8 cellular contexts compared by ENCODE assay signal in genomic region chr3:196317399-196317701, GRCh38. TPM values are rescaled to one million over a fixed set of nuclear protein-coding genes. Genes with fewer than 3 reads are reported as not detected.
DNase-seq lines count a peak whose midpoint lies in the region; ATAC-seq, FAIRE-seq and TF ChIP-seq lines count a peak whose summit lies in the region.
"Not testable (repeated sequence)": the region's sequence is repeated elsewhere in the genome, so short reads cannot be mapped to it uniquely, and the experiment has no call there.

No MANE protein-coding gene starts in this region.

- H3K9me3 Mint-ChIP-seq in CD4-positive, alpha-beta T cell; activated naive CD8-positive, alpha-beta T cell (ENCODE audit: low read depth); endothelial cell (ENCODE audit: unreplicated experiment); osteocyte (ENCODE audit: unreplicated experiment): not testable (repeated sequence)

- H4K20me1 ChIP-seq in keratinocyte (ENCODE audit: control insufficient read depth, extremely low read depth, insufficient read depth, low read length) = not testable (repeated sequence)

- peak overlapping the region; percentile 97 for H3K4me3 Mint-ChIP-seq in CD4-positive, alpha-beta T cell
- H3K4me3 Mint-ChIP-seq in activated naive CD8-positive, alpha-beta T cell = peak overlapping the region; percentile 92
- H3K4me3 Mint-ChIP-seq in endothelial cell (ENCODE audit: unreplicated experiment) = peak overlapping the region; percentile 93
- H3K4me3 Mint-ChIP-seq in osteocyte (ENCODE audit: unreplicated experiment) = peak overlapping the region; percentile 91

- not testable (repeated sequence) for TF ChIP-seq CTCF in CD4-positive, alpha-beta T cell (IDR thresholded peaks at IDR 0.05); RWPE2 (IDR thresholded peaks at IDR 0.05; ENCODE audit: poor library complexity, severe bottlenecking); endothelial cell (IDR thresholded peaks at IDR 0.05; ENCODE audit: unreplicated experiment); keratinocyte (optimal IDR thresholded peaks at IDR 0.05 in 1 of 3, IDR thresholded peaks at IDR 0.05 in 1 of 3, conservative IDR thresholded peaks at IDR 0.05 in 1 of 3; ENCODE audit: extremely low read depth in 1 of 3, insufficient read depth in 2 of 3, low read length in 3 of 3); osteocyte (IDR thresholded peaks at IDR 0.05)

- peaks cover 16% of the 10 kb centered on the region for H3K36me3 ChIP-seq in RWPE2 (ENCODE audit: low read depth)
- H3K36me3 ChIP-seq in keratinocyte (ENCODE audit: control insufficient read depth in 2 of 2, extremely low read depth in 1 of 2, insufficient read depth in 2 of 2, low read length in 2 of 2) = not testable (repeated sequence)

- FAIRE-seq in keratinocyte (lab: Jason Lieb, UNC) = not testable (repeated sequence)

- H3K27ac ChIP-seq in CD4-positive, alpha-beta T cell (ENCODE audit: low read depth, low read length) = peak overlapping the region; percentile 83
- H3K27ac ChIP-seq in RWPE2 (ENCODE audit: poor library complexity, severe bottlenecking) (peak overlapping the region; percentile 80), keratinocyte (ENCODE audit: control insufficient read depth, insufficient read depth, low read length) (peak overlapping the region; percentile 88), temporal lobe (ENCODE audit: low read depth, low read length) (peak overlapping the region; percentile 74)

- not testable (repeated sequence) for H3K9me1 ChIP-seq in keratinocyte (ENCODE audit: control insufficient read depth, extremely low read depth, insufficient read depth, low read length)

- not testable (repeated sequence) for H3K27me3 Mint-ChIP-seq in CD4-positive, alpha-beta T cell; activated naive CD8-positive, alpha-beta T cell; endothelial cell (ENCODE audit: unreplicated experiment); osteocyte (ENCODE audit: unreplicated experiment)

- peak overlapping the region; percentile 62 for H3K4me2 ChIP-seq in keratinocyte (ENCODE audit: control insufficient read depth, extremely low read depth, insufficient read depth, low read depth, low read length)

- not testable (repeated sequence) for H3K9me3 ChIP-seq in CD4-positive, alpha-beta T cell (ENCODE audit: control insufficient read depth, low read length); RWPE2 (ENCODE audit: severe bottlenecking); keratinocyte (ENCODE audit: control insufficient read depth, low read depth, low read length)

- dilution Hi-C loops in keratinocyte (cut with MboI; ENCODE audit: extremely low pct_ligation_motif_present, low sequenced_read_pairs) = not testable (repeated sequence)

- CTCF ChIA-PET in CD4-positive, alpha-beta T cell (lab: Charles Lee) = interaction anchor here (1.0 to 1.5 kb wide), 3 partner anchors 24 to 212 kb away, joined by 3 to 6 read pairs (median 5); no protein-coding TSS in a partner anchor

- peaks cover 19% of the 10 kb centered on the region for H3K4me1 ChIP-seq in RWPE2 (ENCODE audit: insufficient read depth, poor library complexity, severe bottlenecking)
- peaks cover 31% of the 10 kb centered on the region for H3K4me1 ChIP-seq in keratinocyte (ENCODE audit: control insufficient read depth, extremely low read depth, insufficient read depth, low read length)

- POLR2A ChIA-PET in CD4-positive, alpha-beta T cell (lab: Charles Lee) = interaction anchor here (0.7 to 2.5 kb wide), 15 partner anchors 9 to 686 kb away, joined by 3 to 20 read pairs (median 4); partner anchors contain the start of genes FBXO45, NCBP2, PAK2 and RNF168

- H3K9ac ChIP-seq in keratinocyte (ENCODE audit: control insufficient read depth, extremely low read depth, insufficient read depth, low read length) = peak overlapping the region; percentile 92

- intact Hi-C loops in CD4-positive, alpha-beta T cell (cut with DNase I, micrococcal nuclease) = loop anchor here in 1 of 2 experiments (5.0 kb wide), 1 partner anchor 35 kb away; no protein-coding TSS in a partner anchor

- H3K27me3 ChIP-seq in CD4-positive, alpha-beta T cell (ENCODE audit: control insufficient read depth, insufficient read depth, low read length); RWPE2 (ENCODE audit: insufficient read depth, poor library complexity, severe bottlenecking); keratinocyte (ENCODE audit: control insufficient read depth, extremely low read depth, insufficient read depth, low read length): not testable (repeated sequence)

- peak overlapping the region; percentile 80 for H2AFZ ChIP-seq in keratinocyte (ENCODE audit: control insufficient read depth, low read length)

- DNase-seq in CD4-positive, alpha-beta T cell = peak in 2 of 10 experiments; percentile 39 to 55
- not testable (repeated sequence) for DNase-seq in RWPE2 (ENCODE audit: low spot score); keratinocyte (ENCODE audit: low read depth, low spot score); osteocyte (ENCODE audit: extremely low spot score, unreplicated experiment)
- DNase-seq in endothelial cell (ENCODE audit: low spot score) = peak; percentile 36

- not testable (repeated sequence) for H3K36me3 Mint-ChIP-seq in CD4-positive, alpha-beta T cell (ENCODE audit: low read depth); activated naive CD8-positive, alpha-beta T cell; endothelial cell (ENCODE audit: low read depth, unreplicated experiment); osteocyte (ENCODE audit: unreplicated experiment)

- peak overlapping the region; percentile 84 for H3K4me3 ChIP-seq in RWPE2 (ENCODE audit: severe bottlenecking)
- peak overlapping the region; percentile 79 to 84 (median 82) for H3K4me3 ChIP-seq in keratinocyte (ENCODE audit: control insufficient read depth in 2 of 3, extremely low read depth in 1 of 3, insufficient read depth in 2 of 3, low read depth in 1 of 3, low read length in 3 of 3)

- ATAC-seq in CD4-positive, alpha-beta T cell (ENCODE audit: poor library complexity) = peak; percentile 1
- ATAC-seq in HG02938 (IDR thresholded peaks at IDR 0.05; ENCODE audit: unreplicated experiment) = peak; percentile 19
- ATAC-seq in RWPE2 (ENCODE audit: low read depth) = not testable (repeated sequence)

- not testable (repeated sequence) for H3K4me1 Mint-ChIP-seq in CD4-positive, alpha-beta T cell (ENCODE audit: low read depth); activated naive CD8-positive, alpha-beta T cell (ENCODE audit: low read depth); osteocyte (ENCODE audit: unreplicated experiment)
- peaks cover 13% of the 10 kb centered on the region for H3K4me1 Mint-ChIP-seq in endothelial cell (ENCODE audit: unreplicated experiment)

- H3K79me2 ChIP-seq in keratinocyte (ENCODE audit: control insufficient read depth, insufficient read depth, low read length) = not testable (repeated sequence)

- peak overlapping the region; percentile 96 for H3K27ac Mint-ChIP-seq in CD4-positive, alpha-beta T cell
- peak overlapping the region; percentile 64 for H3K27ac Mint-ChIP-seq in activated naive CD8-positive, alpha-beta T cell
- H3K27ac Mint-ChIP-seq in endothelial cell (ENCODE audit: unreplicated experiment) = peak overlapping the region; percentile 77
- peak overlapping the region; percentile 97 for H3K27ac Mint-ChIP-seq in osteocyte (ENCODE audit: unreplicated experiment)

RNA-seq across cellular contexts. Expression of gene DYNLT2B, which starts 0.7 kb away (rescaled TPM):
- 1 to 10 TPM; 4.5 to 4.6 TPM for total RNA-seq in CD4-positive, alpha-beta T cell
- total RNA-seq in endothelial cell (ENCODE audit: unreplicated experiment) = 19.0 TPM
- 24.5 to 40.0 TPM (median 31.1 TPM) in 3 replicates for polyA plus RNA-seq in keratinocyte
- polyA plus RNA-seq in keratinocyte (2011; ENCODE audit: low read depth) = 31.4 TPM
- polyA plus RNA-seq in keratinocyte (2011; cell fraction: cytosol; rRNA removed) = 29.7 and 35.9 TPM in 2 replicates
- 16.5 and 18.7 TPM in 2 replicates for polyA plus RNA-seq in keratinocyte (2011; cell fraction: nucleus; rRNA removed)
- 33.9 and 43.1 TPM in 2 replicates for polyA plus RNA-seq in keratinocyte (2012; ENCODE audit: low replicate concordance)
- polyA minus RNA-seq in keratinocyte = 1.9 to 4.8 TPM (median 3.3 TPM) in 3 replicates
- polyA minus RNA-seq in keratinocyte (2011; cell fraction: cytosol; rRNA and poly(A)+ RNA removed) = 10.6 TPM
- 3.7 and 6.6 TPM in 2 replicates for polyA minus RNA-seq in keratinocyte (2011; cell fraction: nucleus; rRNA and poly(A)+ RNA removed)
- 19.5 and 20.9 TPM in 2 replicates for total RNA-seq in osteocyte
- 8.6 TPM for total RNA-seq in temporal lobe

RNA-seq across cellular contexts. Expression of gene TM4SF19, which starts 20.8 kb away (rescaled TPM):
- not detected for total RNA-seq in CD4-positive, alpha-beta T cell
- total RNA-seq in endothelial cell (ENCODE audit: unreplicated experiment) (not detected), osteocyte (not detected in 2 replicates), temporal lobe (not detected)
- 2.3 to 4.0 TPM (median 3.7 TPM) in 3 replicates for polyA plus RNA-seq in keratinocyte
- polyA plus RNA-seq in keratinocyte (2011; ENCODE audit: low read depth) = 2.5 TPM
- 2.1 TPM in 2 replicates for polyA plus RNA-seq in keratinocyte (2011; cell fraction: cytosol; rRNA removed)
- polyA plus RNA-seq in keratinocyte (2011; cell fraction: nucleus; rRNA removed) = 4.6 and 6.0 TPM in 2 replicates
- polyA plus RNA-seq in keratinocyte (2012; ENCODE audit: low replicate concordance) = 2.5 and 3.8 TPM in 2 replicates
- 7.6 to 10.3 TPM (median 8.1 TPM) in 3 replicates for polyA minus RNA-seq in keratinocyte
- not detected for polyA minus RNA-seq in keratinocyte (2011; cell fraction: cytosol; rRNA and poly(A)+ RNA removed)
- 2.7 and 3.6 TPM in 2 replicates for polyA minus RNA-seq in keratinocyte (2011; cell fraction: nucleus; rRNA and poly(A)+ RNA removed)

RNA-seq across cellular contexts. Expression of gene PCYT1A, which starts 29.8 kb away (rescaled TPM):
- 10 to 100 TPM; 49.8 to 54.7 TPM for total RNA-seq in CD4-positive, alpha-beta T cell
- 55.2 TPM for total RNA-seq in endothelial cell (ENCODE audit: unreplicated experiment)
- 108 to 145 TPM (median 119 TPM) in 3 replicates for polyA plus RNA-seq in keratinocyte
- 72.9 TPM for polyA plus RNA-seq in keratinocyte (2011; ENCODE audit: low read depth)
- polyA plus RNA-seq in keratinocyte (2011; cell fraction: cytosol; rRNA removed) = 101 and 126 TPM in 2 replicates
- 233 and 241 TPM in 2 replicates for polyA plus RNA-seq in keratinocyte (2011; cell fraction: nucleus; rRNA removed)
- polyA plus RNA-seq in keratinocyte (2012; ENCODE audit: low replicate concordance) = 60.2 and 92.5 TPM in 2 replicates
- 216 to 407 TPM (median 290 TPM) in 3 replicates for polyA minus RNA-seq in keratinocyte
- polyA minus RNA-seq in keratinocyte (2011; cell fraction: cytosol; rRNA and poly(A)+ RNA removed) = 141 TPM
- polyA minus RNA-seq in keratinocyte (2011; cell fraction: nucleus; rRNA and poly(A)+ RNA removed) = 208 and 271 TPM in 2 replicates
- total RNA-seq in osteocyte = 65.1 and 66.2 TPM in 2 replicates
- total RNA-seq in temporal lobe = 15.5 TPM
